ENCODE assay signal across 8 cellular contexts in the genomic region with DNA sequence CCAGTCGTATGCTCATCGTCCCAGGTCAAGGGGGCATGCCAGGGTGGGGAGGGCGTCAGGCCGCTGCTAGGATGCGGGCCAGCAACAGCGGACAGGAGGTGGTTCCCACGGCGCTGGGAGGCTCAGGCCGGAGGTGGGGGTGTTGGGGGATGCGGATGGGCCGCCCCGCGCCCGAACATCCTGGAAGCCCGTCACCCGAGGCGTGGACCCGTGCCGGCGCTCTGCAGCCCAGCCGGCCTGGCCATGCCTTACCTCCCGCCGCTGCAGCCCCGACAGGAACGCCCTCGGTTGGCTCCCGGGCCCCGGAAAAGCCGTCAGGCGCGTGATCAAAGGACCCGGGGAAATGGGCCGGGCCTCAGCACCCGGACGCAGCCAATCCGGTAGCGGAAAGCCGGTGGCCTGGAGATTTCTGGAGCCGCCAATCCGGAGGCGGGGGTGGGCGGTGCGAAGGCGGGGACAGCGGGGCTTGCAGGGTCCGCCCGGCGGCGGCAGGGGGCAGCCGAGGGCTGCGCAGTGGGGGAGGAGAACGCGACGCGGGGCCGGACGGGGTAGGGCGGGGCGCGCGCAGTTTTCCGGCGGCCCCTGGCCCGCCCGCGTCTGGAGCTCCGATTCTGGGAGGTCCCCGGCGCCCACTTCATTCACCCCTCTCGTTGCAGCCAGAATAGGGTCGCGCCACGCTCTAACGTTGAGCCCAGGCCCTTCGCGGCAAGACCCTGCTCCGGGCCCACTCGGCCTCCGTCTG. TPM values are rescaled to one million over a fixed set of nuclear protein-coding genes. Genes with fewer than 3 reads are reported as not detected.
DNase-seq lines count a peak whose midpoint lies in the region; ATAC-seq, FAIRE-seq and TF ChIP-seq lines count a peak whose summit lies in the region.

TSS of gene SMIM29 (minus strand) at position 280 of the 742 bp plus-strand sequence. CDS start 1,215 bp downstream, outside the sequence.

- FAIRE-seq in RCC 7860 (lab: Jason Lieb, UNC): no peak

- H3K4me3 Mint-ChIP-seq in activated T-cell treated with anti-CD3 and anti-CD28 coated beads, Interleukin-2, amount 50 U/mL, for 72 hours: peak within 1 kb of the TSS; percentile 90 to 94
- H3K4me3 Mint-ChIP-seq in naive B cell: peak within 1 kb of the TSS; percentile 88 to 97 (median 96)
- H3K4me3 Mint-ChIP-seq in stimulated activated effector memory CD8-positive, alpha-beta T cell treated with anti-CD3 and anti-CD28 coated beads, Interleukin-12 subunit alpha, Interleukin-12 subunit beta, amount 100 ng/mL, for 72 hours: peak within 1 kb of the TSS; percentile 89

- no peaks in the 10 kb centered on the region for H3K27me3 Mint-ChIP-seq in activated T-cell treated with anti-CD3 and anti-CD28 coated beads, Interleukin-2, amount 50 U/mL, for 72 hours (ENCODE audit: low read depth)
- H3K27me3 Mint-ChIP-seq in naive B cell: no peaks in the 10 kb centered on the region

- TF ChIP-seq CTCF in DND-41 (IDR thresholded peaks at IDR 0.05; ENCODE audit: borderline replicate concordance, extremely low read depth, low read length, poor library complexity, severe bottlenecking) (peak; percentile 92), esophagus squamous epithelium (IDR thresholded peaks at IDR 0.05) (peak; percentile 90 to 99 (median 97))

- H3K9me3 Mint-ChIP-seq in activated T-cell treated with anti-CD3 and anti-CD28 coated beads, Interleukin-2, amount 50 U/mL, for 72 hours: no peaks in the 10 kb centered on the region
- H3K9me3 Mint-ChIP-seq in naive B cell: no peaks in the 10 kb centered on the region
- no peaks in the 10 kb centered on the region for H3K9me3 Mint-ChIP-seq in stimulated activated effector memory CD8-positive, alpha-beta T cell treated with anti-CD3 and anti-CD28 coated beads, Interleukin-12 subunit alpha, Interleukin-12 subunit beta, amount 100 ng/mL, for 72 hours

- H3K4me3 ChIP-seq in DND-41 (ENCODE audit: low read depth in 1 of 2, low read length in 2 of 2): peak within 1 kb of the TSS; percentile 77 to 97
- peak within 1 kb of the TSS; percentile 69 to 90 (median 76) for H3K4me3 ChIP-seq in esophagus squamous epithelium

- H3K9me3 ChIP-seq in DND-41 (ENCODE audit: insufficient read depth, low read length, severe bottlenecking): no peaks in the 10 kb centered on the region
- H3K9me3 ChIP-seq in esophagus squamous epithelium: no peaks in the 10 kb centered on the region

- peaks cover 28% of the 10 kb centered on the region for H4K20me1 ChIP-seq in DND-41 (ENCODE audit: insufficient read depth, low read length)

- intact Hi-C loops in esophagus squamous epithelium (cut with DNase I): no loop called here

- H3K9ac ChIP-seq in DND-41 (ENCODE audit: low read depth, low read length): peak within 1 kb of the TSS; percentile 81

- 0 to 2% methylated on average over 12 of the region's 79 CpGs for WGBS in esophagus squamous epithelium, 2 donors

- peaks cover 5% of the 10 kb centered on the region for H3K79me2 ChIP-seq in DND-41 (ENCODE audit: insufficient read depth, low read length)

- H3K4me2 ChIP-seq in DND-41 (ENCODE audit: insufficient read depth, low read length): peak within 1 kb of the TSS; percentile 100

- peak within 1 kb of the TSS; percentile 91 for H3K27ac Mint-ChIP-seq in activated T-cell treated with anti-CD3 and anti-CD28 coated beads, Interleukin-2, amount 50 U/mL, for 72 hours
- peak within 1 kb of the TSS; percentile 96 to 98 (median 98) for H3K27ac Mint-ChIP-seq in naive B cell
- H3K27ac Mint-ChIP-seq in stimulated activated effector memory CD8-positive, alpha-beta T cell treated with anti-CD3 and anti-CD28 coated beads, Interleukin-12 subunit alpha, Interleukin-12 subunit beta, amount 100 ng/mL, for 72 hours: peak within 1 kb of the TSS; percentile 91

- DNase-seq in DND-41: peak; percentile 98
- peak; percentile 92 to 95 for DNase-seq in Kasumi-1 (lab: John Stamatoyannopoulos, UW)
- peak; percentile 76 for DNase-seq in RCC 7860 (ENCODE audit: low spot score)
- DNase-seq in activated T-cell treated with anti-CD3 and anti-CD28 coated beads, Interleukin-2, amount 50 U/mL, for 72 hours: peak; percentile 97 to 99
- peak; percentile 78 for DNase-seq in esophagus squamous epithelium (lab: John Stamatoyannopoulos, UW)
- DNase-seq in naive B cell: peak; percentile 97
- peak; percentile 99 for DNase-seq in stimulated activated effector memory CD8-positive, alpha-beta T cell treated with anti-CD3 and anti-CD28 coated beads, Interleukin-12 subunit alpha, Interleukin-12 subunit beta, amount 100 ng/mL, for 72 hours (ENCODE audit: low spot score in 2 of 2)

- ATAC-seq in DND-41 (ENCODE audit: insufficient read depth, low read depth): peak; percentile 85
- ATAC-seq in GM21786 (IDR thresholded peaks at IDR 0.05; ENCODE audit: unreplicated experiment): peak; percentile 78
- peak; percentile 82 to 84 for ATAC-seq in activated T-cell treated with anti-CD3 and anti-CD28 coated beads, Interleukin-2, amount 50 U/mL, for 72 hours (replicated peaks in 1 of 2)
- peak; percentile 87 for ATAC-seq in naive B cell (ENCODE audit: low read depth in 2 of 2)
- peak; percentile 87 for ATAC-seq in stimulated activated effector memory CD8-positive, alpha-beta T cell treated with anti-CD3 and anti-CD28 coated beads, Interleukin-12 subunit alpha, Interleukin-12 subunit beta, amount 100 ng/mL, for 72 hours

- peak within 1 kb of the TSS; percentile 97 for H2AFZ ChIP-seq in DND-41 (ENCODE audit: low read depth, low read length)

- H3K4me1 ChIP-seq in DND-41 (ENCODE audit: insufficient read depth, low read length) (peaks cover 27% of the 10 kb centered on the region), esophagus squamous epithelium (peaks cover 30 to 61% (median 33%) of the 10 kb centered on the region in 3 donors)

- no peaks in the 10 kb centered on the region for H3K36me3 Mint-ChIP-seq in activated T-cell treated with anti-CD3 and anti-CD28 coated beads, Interleukin-2, amount 50 U/mL, for 72 hours (ENCODE audit: insufficient read depth in 2 of 2)
- no peaks in the 10 kb centered on the region for H3K36me3 Mint-ChIP-seq in naive B cell
- peaks cover 49% of the 10 kb centered on the region for H3K36me3 Mint-ChIP-seq in stimulated activated effector memory CD8-positive, alpha-beta T cell treated with anti-CD3 and anti-CD28 coated beads, Interleukin-12 subunit alpha, Interleukin-12 subunit beta, amount 100 ng/mL, for 72 hours

- peak in 3 of 4 donors; percentile 38 to 88 (median 51) for TF ChIP-seq POLR2A in esophagus squamous epithelium (IDR thresholded peaks at IDR 0.05)

- H3K27me3 ChIP-seq in DND-41 (ENCODE audit: insufficient read depth, low read length, poor library complexity) (no peaks in the 10 kb centered on the region), esophagus squamous epithelium (no peaks in the 10 kb centered on the region)

- peak within 1 kb of the TSS; percentile 90 for H3K27ac ChIP-seq in DND-41 (ENCODE audit: low read length)
- peak within 1 kb of the TSS; percentile 91 to 94 (median 94) for H3K27ac ChIP-seq in esophagus squamous epithelium

- peaks cover 23% of the 10 kb centered on the region for H3K36me3 ChIP-seq in DND-41 (ENCODE audit: insufficient read depth, low read length)
- H3K36me3 ChIP-seq in esophagus squamous epithelium: peaks cover 0 to 23% (median 0%) of the 10 kb centered on the region in 3 donors

- peaks cover 50% of the 10 kb centered on the region for H3K4me1 Mint-ChIP-seq in activated T-cell treated with anti-CD3 and anti-CD28 coated beads, Interleukin-2, amount 50 U/mL, for 72 hours (ENCODE audit: low read depth)
- H3K4me1 Mint-ChIP-seq in naive B cell: peaks cover 27 to 50% (median 45%) of the 10 kb centered on the region in 3 donors
- H3K4me1 Mint-ChIP-seq in stimulated activated effector memory CD8-positive, alpha-beta T cell treated with anti-CD3 and anti-CD28 coated beads, Interleukin-12 subunit alpha, Interleukin-12 subunit beta, amount 100 ng/mL, for 72 hours: peaks cover 41% of the 10 kb centered on the region

RNA-seq across cellular contexts. Expression of gene SMIM29, which starts in this region (rescaled TPM):
- 10 to 100 TPM; 22.8 to 26.7 TPM for total RNA-seq in activated T-cell treated with anti-CD3 and anti-CD28 coated beads, Interleukin-2, amount 50 U/mL, for 72 hours
- 10 to 100 TPM; 17.3 to 21.6 (median 18.2) TPM for total RNA-seq in esophagus squamous epithelium
- polyA plus RNA-seq in naive B cell (ENCODE audit: low read depth in 6 of 6): 100 to 1,000 TPM in 3 of 6 donors, 10 to 100 TPM in 3; 91.2 to 127 (median 99.0) TPM

Comparison
In these comparisons a context has a peak if more than half of its experiments do, and no peak if none do; other contexts are left out.
1. Peak in every context shown above with its lines: DNase-seq, ATAC-seq, H3K4me3 ChIP-seq and H3K27ac ChIP-seq.